8 cellular contexts compared by ENCODE assay signal in the genomic region with DNA sequence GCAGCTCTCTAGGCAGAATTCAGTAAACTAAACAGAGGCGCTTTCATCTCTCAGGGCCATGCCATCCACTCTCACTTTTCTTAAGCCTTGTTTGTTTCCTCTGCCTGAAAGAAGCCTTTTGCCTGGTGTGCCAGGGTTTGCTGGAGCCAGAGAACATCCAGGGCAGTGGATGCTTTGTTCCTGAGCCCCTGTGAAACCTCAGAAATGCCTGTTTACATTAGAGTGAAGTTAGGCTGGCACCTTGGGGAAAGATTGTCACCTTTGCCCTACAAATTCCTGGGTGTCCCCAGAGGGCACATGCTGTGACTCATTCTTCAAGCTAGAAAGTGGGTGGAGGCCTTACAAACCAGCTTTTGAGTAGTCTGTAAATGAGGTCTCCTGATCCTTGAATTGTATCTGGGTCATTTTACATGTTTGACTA. TPM values are rescaled to one million over a fixed set of nuclear protein-coding genes. Genes with fewer than 3 reads are reported as not detected.
DNase-seq lines count a peak whose midpoint lies in the region; ATAC-seq lines count a peak whose summit lies in the region.

No MANE protein-coding gene starts in this region.

- H3K79me2 ChIP-seq in Karpas-422 (ENCODE audit: low read length): peaks cover 97% of the 10 kb centered on the region

- DNase-seq in EL (peak; percentile 85), Karpas-422 (peak; percentile 65), amniotic stem cell (lab: John Stamatoyannopoulos, UW) (peak; percentile 11), hypothalamus (lab: John Stamatoyannopoulos, UW) (peak in 33 of 51 donors; percentile 12 to 80 (median 44)), NCI-H510A (lab: John Stamatoyannopoulos, UW) (no peak), NCI-H345 treated with DMSO at 0.1 percent for 48 hours (lab: John Stamatoyannopoulos, UW; ENCODE audit: unreplicated experiment) (no peak)
- no peak for DNase-seq in stimulated activated effector memory CD8-positive, alpha-beta T cell treated with anti-CD3 and anti-CD28 coated beads, Interleukin-12 subunit alpha, Interleukin-12 subunit beta, amount 100 ng/mL, for 72 hours (ENCODE audit: low spot score in 2 of 2)

- peaks cover 4% of the 10 kb centered on the region; the same call in 1 of the 2 replicates for H4K20me1 ChIP-seq in Karpas-422 (ENCODE audit: insufficient read depth, low read depth, low read length)

- H3K9me2 ChIP-seq in Karpas-422 (replicated peaks; ENCODE audit: insufficient read depth, low read length): no peaks in the 10 kb centered on the region

- H3K4me3 ChIP-seq in Karpas-422 (ENCODE audit: low read length): no peak overlapping the region

- H3K9ac ChIP-seq in Karpas-422 (ENCODE audit: low read length): peak overlapping the region; percentile 35

- peaks cover 63% of the 10 kb centered on the region for H3K4me1 Mint-ChIP-seq in stimulated activated effector memory CD8-positive, alpha-beta T cell treated with anti-CD3 and anti-CD28 coated beads, Interleukin-12 subunit alpha, Interleukin-12 subunit beta, amount 100 ng/mL, for 72 hours

- peak overlapping the region; percentile 61 for H3K27ac ChIP-seq in Karpas-422 (ENCODE audit: low read length)

- peak overlapping the region; percentile 46 for H3K4me3 Mint-ChIP-seq in stimulated activated effector memory CD8-positive, alpha-beta T cell treated with anti-CD3 and anti-CD28 coated beads, Interleukin-12 subunit alpha, Interleukin-12 subunit beta, amount 100 ng/mL, for 72 hours

- no peaks in the 10 kb centered on the region for H3K27me3 ChIP-seq in Karpas-422 (ENCODE audit: low read length)

- no peaks in the 10 kb centered on the region for H3K36me3 ChIP-seq in Karpas-422 (ENCODE audit: insufficient read depth, low read length)

- no peaks in the 10 kb centered on the region for H3K36me3 Mint-ChIP-seq in stimulated activated effector memory CD8-positive, alpha-beta T cell treated with anti-CD3 and anti-CD28 coated beads, Interleukin-12 subunit alpha, Interleukin-12 subunit beta, amount 100 ng/mL, for 72 hours

- no peaks in the 10 kb centered on the region for H3K9me3 ChIP-seq in Karpas-422 (ENCODE audit: low read length)

- peak overlapping the region; percentile 87 for H3K27ac Mint-ChIP-seq in stimulated activated effector memory CD8-positive, alpha-beta T cell treated with anti-CD3 and anti-CD28 coated beads, Interleukin-12 subunit alpha, Interleukin-12 subunit beta, amount 100 ng/mL, for 72 hours

- peak overlapping the region; percentile 30 for H3K4me2 ChIP-seq in Karpas-422 (ENCODE audit: low read depth, low read length, poor library complexity, severe bottlenecking)

- peaks cover 46% of the 10 kb centered on the region for H3K4me1 ChIP-seq in Karpas-422 (ENCODE audit: low read length)

- no peaks in the 10 kb centered on the region for H3K9me3 Mint-ChIP-seq in stimulated activated effector memory CD8-positive, alpha-beta T cell treated with anti-CD3 and anti-CD28 coated beads, Interleukin-12 subunit alpha, Interleukin-12 subunit beta, amount 100 ng/mL, for 72 hours

- peak; percentile 95 for ATAC-seq in stimulated activated effector memory CD8-positive, alpha-beta T cell treated with anti-CD3 and anti-CD28 coated beads, Interleukin-12 subunit alpha, Interleukin-12 subunit beta, amount 100 ng/mL, for 72 hours
- no peak for ATAC-seq in HG03025 (IDR thresholded peaks at IDR 0.05; ENCODE audit: low FRiP score, unreplicated experiment)

- no peak overlapping the region for H2AFZ ChIP-seq in Karpas-422 (ENCODE audit: low read length)

RNA-seq across cellular contexts. Expression of gene TRAK1, which starts 10.7 kb away (rescaled TPM):
- 72.8 and 115 TPM in 2 replicates for total RNA-seq in Karpas-422 (2014; rRNA removed; shearing (Covaris generic); ENCODE audit: low replicate concordance)

Comparison
In these comparisons a context has a peak if more than half of its experiments do, and no peak if none do; other contexts are left out.
1. DNase-seq: peak in EL (single experiment), Karpas-422 (single experiment), amniotic stem cell (single experiment) and hypothalamus (33 of 51); none in stimulated activated effector memory CD8-positive, alpha-beta T cell treated with anti-CD3 and anti-CD28 coated beads, Interleukin-12 subunit alpha, Interleukin-12 subunit beta, amount 100 ng/mL, for 72 hours (0 of 2), NCI-H510A (single experiment) and NCI-H345 treated with DMSO at 0.1 percent for 48 hours (single experiment).